8 cellular contexts compared by ENCODE assay signal in genomic region chr17:1714980-1715802, GRCh38. TPM values are rescaled to one million over a fixed set of nuclear protein-coding genes. Genes with fewer than 3 reads are reported as not detected.
A peak's percentile ranks its signal among the peaks of the same experiment; 100 is the strongest.
DNase-seq lines count a peak whose midpoint lies in the region; ATAC-seq and TF ChIP-seq lines count a peak whose summit lies in the region.

No MANE protein-coding gene starts in this region.

- H3K36me3 ChIP-seq in BJ (ENCODE audit: control insufficient read depth, insufficient read depth, low read length) (peaks cover 25% of the 10 kb centered on the region), ectodermal cell (ENCODE audit: control insufficient read depth, insufficient read depth, low read length) (no peaks in the 10 kb centered on the region), lower lobe of right lung (peaks cover 32% of the 10 kb centered on the region)

- TF ChIP-seq CTCF in BJ (IDR thresholded peaks at IDR 0.05; ENCODE audit: insufficient read depth, low read depth, low read length) = no peak
- no peak for TF ChIP-seq CTCF in lower lobe of right lung (IDR thresholded peaks at IDR 0.05)

- peaks cover 22% of the 10 kb centered on the region for H3K27me3 Mint-ChIP-seq in stimulated activated naive CD8-positive, alpha-beta T cell treated with anti-CD3 and anti-CD28 coated beads, Interleukin-15, Interleukin-2, amounts not matched to agents 100 ng/mL and 50 ng/mL, for 24 hours

- H3K4me1 Mint-ChIP-seq in stimulated activated naive CD8-positive, alpha-beta T cell treated with anti-CD3 and anti-CD28 coated beads, Interleukin-15, Interleukin-2, amounts not matched to agents 100 ng/mL and 50 ng/mL, for 24 hours (ENCODE audit: low read depth) = peaks cover 43% of the 10 kb centered on the region

- peak overlapping the region; percentile 88 for H3K4me3 Mint-ChIP-seq in stimulated activated naive CD8-positive, alpha-beta T cell treated with anti-CD3 and anti-CD28 coated beads, Interleukin-15, Interleukin-2, amounts not matched to agents 100 ng/mL and 50 ng/mL, for 24 hours

- peak overlapping the region; percentile 97 for H3K4me3 ChIP-seq in BJ (ENCODE audit: low read depth, low read length)
- H3K4me3 ChIP-seq in ectodermal cell (ENCODE audit: insufficient read depth, low read depth, low read length) = peak overlapping the region; percentile 86
- peak overlapping the region; percentile 82 for H3K4me3 ChIP-seq in lower lobe of right lung

- H3K27me3 ChIP-seq in BJ (ENCODE audit: control insufficient read depth, insufficient read depth, low read length) = no peaks in the 10 kb centered on the region
- peaks cover 18% of the 10 kb centered on the region for H3K27me3 ChIP-seq in ectodermal cell (ENCODE audit: control insufficient read depth, insufficient read depth, low read length, poor library complexity, severe bottlenecking)
- no peaks in the 10 kb centered on the region for H3K27me3 ChIP-seq in lower lobe of right lung (ENCODE audit: low read depth)

- peaks cover 8% of the 10 kb centered on the region for H3K36me3 Mint-ChIP-seq in stimulated activated naive CD8-positive, alpha-beta T cell treated with anti-CD3 and anti-CD28 coated beads, Interleukin-15, Interleukin-2, amounts not matched to agents 100 ng/mL and 50 ng/mL, for 24 hours (ENCODE audit: low read depth)

- ATAC-seq in lower lobe of right lung (peak; percentile 58 to 60), GM19467 (IDR thresholded peaks at IDR 0.05; ENCODE audit: unreplicated experiment) (no peak)

- H3K27ac ChIP-seq in ectodermal cell (ENCODE audit: insufficient read depth, low read depth, low read length, poor library complexity, severe bottlenecking) (peak overlapping the region; percentile 76), lower lobe of right lung (peak overlapping the region; percentile 98)

- WGBS in ectodermal cell, 2 experiments = 1 to 2% methylated on average over 32 of the region's 32 CpGs

- no peaks in the 10 kb centered on the region for H3K9me3 Mint-ChIP-seq in stimulated activated naive CD8-positive, alpha-beta T cell treated with anti-CD3 and anti-CD28 coated beads, Interleukin-15, Interleukin-2, amounts not matched to agents 100 ng/mL and 50 ng/mL, for 24 hours

- H3K4me1 ChIP-seq in ectodermal cell (ENCODE audit: control insufficient read depth, insufficient read depth, low read length) = peaks cover 24% of the 10 kb centered on the region
- peaks cover 64% of the 10 kb centered on the region for H3K4me1 ChIP-seq in lower lobe of right lung

- CTCF ChIA-PET in BJ (lab: Yijun Ruan, JAX) = interaction anchor here (0.9 to 10.5 kb wide), 7 partner anchors 46 to 309 kb away, joined by 3 to 224 read pairs (median 8); partner anchors contain the start of gene RILP

- POLR2A ChIA-PET in BJ (lab: Charles Lee) = interaction anchor here (0.5 to 1.3 kb wide), 3 partner anchors 46 to 273 kb away, joined by 4 to 7 read pairs (median 6); no protein-coding TSS in a partner anchor

- H3K27ac Mint-ChIP-seq in stimulated activated naive CD8-positive, alpha-beta T cell treated with anti-CD3 and anti-CD28 coated beads, Interleukin-15, Interleukin-2, amounts not matched to agents 100 ng/mL and 50 ng/mL, for 24 hours = no peak overlapping the region

- DNase-seq in BJ (ENCODE audit: low read depth) = peak; percentile 60
- peak; percentile 62 for DNase-seq in HuH-7.5 (ENCODE audit: low spot score)
- peak; percentile 28 for DNase-seq in activated CD4-positive, alpha-beta T cell treated with anti-CD3 and anti-CD28 coated beads for 1 hour
- DNase-seq in lower lobe of right lung = peak; percentile 88
- no peak for DNase-seq in NCI-H1417 (lab: John Stamatoyannopoulos, UW)

- H3K9me3 ChIP-seq in ectodermal cell (ENCODE audit: control insufficient read depth, low read length) (no peaks in the 10 kb centered on the region), lower lobe of right lung (no peaks in the 10 kb centered on the region)

- intact Hi-C loops in lower lobe of right lung (cut with DNase I) = no loop called here

RNA-seq across cellular contexts. Expression of gene TLCD2, which starts 5.0 kb away (rescaled TPM):
- 2.5 and 3.9 TPM in 2 replicates for polyA plus RNA-seq in BJ (2011; rRNA removed)
- 2.6 and 3.4 TPM in 2 replicates for polyA minus RNA-seq in BJ (2011; rRNA and poly(A)+ RNA removed)
- 0.44 TPM for polyA plus RNA-seq in ectodermal cell (2013, experiment 1 of 4)
- 0.57 TPM for polyA plus RNA-seq in ectodermal cell (2013, experiment 2 of 4)
- polyA plus RNA-seq in ectodermal cell (2013, experiment 3 of 4) = 0.48 TPM
- 0.61 TPM for polyA plus RNA-seq in ectodermal cell (2013, experiment 4 of 4)
- total RNA-seq in lower lobe of right lung = 13.4 TPM

RNA-seq across cellular contexts. Expression of gene WDR81, which starts 9.3 kb away (rescaled TPM):
- polyA plus RNA-seq in BJ (2011; rRNA removed) = 3.0 and 4.8 TPM in 2 replicates
- 5.9 and 6.3 TPM in 2 replicates for polyA minus RNA-seq in BJ (2011; rRNA and poly(A)+ RNA removed)
- 10.8 TPM for polyA plus RNA-seq in ectodermal cell (2013, experiment 1 of 4)
- polyA plus RNA-seq in ectodermal cell (2013, experiment 2 of 4) = 13.8 TPM
- polyA plus RNA-seq in ectodermal cell (2013, experiment 3 of 4) = 9.2 TPM
- polyA plus RNA-seq in ectodermal cell (2013, experiment 4 of 4) = 10.9 TPM
- total RNA-seq in lower lobe of right lung = 49.9 TPM

RNA-seq across cellular contexts. Expression of gene SERPINF2, which starts 27.5 kb away (rescaled TPM):
- 0.02 TPM in 1 of 2 replicates, not detected in the other for polyA plus RNA-seq in BJ (2011; rRNA removed)
- polyA minus RNA-seq in BJ (2011; rRNA and poly(A)+ RNA removed) = 0.15 TPM in 1 of 2 replicates, not detected in the other
- 0.31 TPM for polyA plus RNA-seq in ectodermal cell (2013, experiment 1 of 4)
- 0.52 TPM for polyA plus RNA-seq in ectodermal cell (2013, experiment 2 of 4)
- polyA plus RNA-seq in ectodermal cell (2013, experiment 3 of 4) = 0.27 TPM
- 0.08 TPM for polyA plus RNA-seq in ectodermal cell (2013, experiment 4 of 4)
- 24.1 TPM for total RNA-seq in lower lobe of right lung

RNA-seq across cellular contexts. Expression of gene PRPF8, which starts 30.5 kb away (rescaled TPM):
- 113 and 194 TPM in 2 replicates for polyA plus RNA-seq in BJ (2011; rRNA removed)
- 292 and 302 TPM in 2 replicates for polyA minus RNA-seq in BJ (2011; rRNA and poly(A)+ RNA removed)
- 252 TPM for polyA plus RNA-seq in ectodermal cell (2013, experiment 1 of 4)
- polyA plus RNA-seq in ectodermal cell (2013, experiment 2 of 4) = 253 TPM
- polyA plus RNA-seq in ectodermal cell (2013, experiment 3 of 4) = 219 TPM
- 227 TPM for polyA plus RNA-seq in ectodermal cell (2013, experiment 4 of 4)
- 280 TPM for total RNA-seq in lower lobe of right lung

RNA-seq across cellular contexts. Expression of gene SERPINF1, which starts 46.7 kb away (rescaled TPM):
- 174 and 221 TPM in 2 replicates for polyA plus RNA-seq in BJ (2011; rRNA removed)
- 23.8 and 25.7 TPM in 2 replicates for polyA minus RNA-seq in BJ (2011; rRNA and poly(A)+ RNA removed)
- 41.3 TPM for polyA plus RNA-seq in ectodermal cell (2013, experiment 1 of 4)
- polyA plus RNA-seq in ectodermal cell (2013, experiment 2 of 4) = 55.7 TPM
- polyA plus RNA-seq in ectodermal cell (2013, experiment 3 of 4) = 51.6 TPM
- 57.7 TPM for polyA plus RNA-seq in ectodermal cell (2013, experiment 4 of 4)
- total RNA-seq in lower lobe of right lung = 204 TPM

Comparison
In these comparisons a context has a peak if more than half of its experiments do, and no peak if none do; other contexts are left out.
1. DNase-seq: peak in BJ (single experiment), HuH-7.5 (single experiment), activated CD4-positive, alpha-beta T cell treated with anti-CD3 and anti-CD28 coated beads for 1 hour (single experiment) and lower lobe of right lung (single experiment); none in NCI-H1417 (0 of 3).
2. Peak in every context shown above with its lines, with median percentiles within 50 percentile points of each other: H3K4me3 ChIP-seq.